1 cellular context compared by ENCODE assay signal in the genomic region with DNA sequence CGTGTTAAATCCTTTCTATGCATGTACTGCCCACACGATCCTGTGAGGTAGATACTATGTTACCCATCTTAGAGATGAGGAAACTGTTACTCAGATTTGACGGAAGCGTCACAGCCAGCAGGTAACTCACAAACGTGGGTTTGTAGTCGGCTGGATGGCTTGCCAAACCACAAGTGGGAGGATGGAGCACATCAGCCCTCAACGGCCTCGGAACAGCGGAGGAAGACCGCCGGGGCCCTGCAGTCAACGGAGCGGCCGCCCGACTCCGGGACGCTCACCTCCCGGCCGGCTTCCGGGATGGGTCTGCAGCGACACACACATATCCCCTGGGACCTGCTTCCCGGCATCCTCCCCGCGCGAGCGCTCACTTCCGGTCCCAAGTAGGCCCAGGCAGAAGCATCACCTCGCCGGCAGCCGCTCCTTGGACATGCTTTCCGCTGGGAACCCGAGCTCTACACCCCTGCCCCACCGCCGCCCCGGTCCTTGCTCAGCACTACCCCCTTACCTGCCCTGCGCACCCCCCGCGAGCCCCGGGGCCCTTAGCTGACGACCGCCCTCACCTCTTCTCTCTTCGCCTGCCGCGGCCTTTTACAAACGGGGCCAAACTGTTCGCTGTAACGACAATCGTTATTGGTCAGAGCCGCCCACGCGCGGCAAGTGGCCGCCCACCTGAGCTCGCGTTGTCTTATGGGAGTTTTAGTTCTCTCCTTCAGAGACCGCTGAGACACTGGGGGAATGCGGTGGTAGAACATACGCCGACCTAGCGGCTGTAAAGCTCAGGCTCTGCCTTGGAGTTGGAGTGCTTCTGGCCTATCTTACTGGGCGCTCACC.
A peak's percentile ranks its signal among the peaks of the same experiment; 100 is the strongest.
TF ChIP-seq lines count a peak whose summit lies in the region.

A gene (minus strand): TSS at position 607 of the 831 bp plus-strand sequence. CDS start 9,034 bp downstream, outside the sequence.

TF ChIP-seq in HepG2, 621 proteins besides CTCF, POLR2A, EP300 and RAD21 (continued from another document):
- TF ChIP-seq, protein P1, sequence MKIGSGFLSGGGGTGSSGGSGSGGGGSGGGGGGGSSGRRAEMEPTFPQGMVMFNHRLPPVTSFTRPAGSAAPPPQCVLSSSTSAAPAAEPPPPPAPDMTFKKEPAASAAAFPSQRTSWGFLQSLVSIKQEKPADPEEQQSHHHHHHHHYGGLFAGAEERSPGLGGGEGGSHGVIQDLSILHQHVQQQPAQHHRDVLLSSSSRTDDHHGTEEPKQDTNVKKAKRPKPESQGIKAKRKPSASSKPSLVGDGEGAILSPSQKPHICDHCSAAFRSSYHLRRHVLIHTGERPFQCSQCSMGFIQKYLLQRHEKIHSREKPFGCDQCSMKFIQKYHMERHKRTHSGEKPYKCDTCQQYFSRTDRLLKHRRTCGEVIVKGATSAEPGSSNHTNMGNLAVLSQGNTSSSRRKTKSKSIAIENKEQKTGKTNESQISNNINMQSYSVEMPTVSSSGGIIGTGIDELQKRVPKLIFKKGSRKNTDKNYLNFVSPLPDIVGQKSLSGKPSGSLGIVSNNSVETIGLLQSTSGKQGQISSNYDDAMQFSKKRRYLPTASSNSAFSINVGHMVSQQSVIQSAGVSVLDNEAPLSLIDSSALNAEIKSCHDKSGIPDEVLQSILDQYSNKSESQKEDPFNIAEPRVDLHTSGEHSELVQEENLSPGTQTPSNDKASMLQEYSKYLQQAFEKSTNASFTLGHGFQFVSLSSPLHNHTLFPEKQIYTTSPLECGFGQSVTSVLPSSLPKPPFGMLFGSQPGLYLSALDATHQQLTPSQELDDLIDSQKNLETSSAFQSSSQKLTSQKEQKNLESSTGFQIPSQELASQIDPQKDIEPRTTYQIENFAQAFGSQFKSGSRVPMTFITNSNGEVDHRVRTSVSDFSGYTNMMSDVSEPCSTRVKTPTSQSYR (CRISPR knock-in tag; IDR thresholded peaks at IDR 0.05; ENCODE audit: borderline replicate concordance): peak; percentile 10; the same call in 1 of the 2 replicates
TF ChIP-seq in HepG2: peak in this region for 372.
